In genomic region chr17:76452102-76452645, GRCh38 we compare ENCODE assay signal across 1 cellular context.
TF ChIP-seq lines count a peak whose summit lies in the region.

No MANE protein-coding gene starts in this region.

TF ChIP-seq in H1, 55 proteins besides CTCF, POLR2A, EP300 and RAD21:
- TF ChIP-seq SIN3A (conservative IDR thresholded peaks at IDR 0.05 in 1 of 2, IDR thresholded peaks at IDR 0.05 in 1 of 2; ENCODE audit: low read depth in 1 of 2, low read length in 2 of 2) (0 out of 4 replicates have a peak, but pooled peaks of 1 of the 2 experiments have one; percentile 26), BRCA1 (IDR thresholded peaks at IDR 0.05; ENCODE audit: low read depth, low read length) (no peak)
TF ChIP-seq in H1: peak in this region for 1.
